In the genomic region with DNA sequence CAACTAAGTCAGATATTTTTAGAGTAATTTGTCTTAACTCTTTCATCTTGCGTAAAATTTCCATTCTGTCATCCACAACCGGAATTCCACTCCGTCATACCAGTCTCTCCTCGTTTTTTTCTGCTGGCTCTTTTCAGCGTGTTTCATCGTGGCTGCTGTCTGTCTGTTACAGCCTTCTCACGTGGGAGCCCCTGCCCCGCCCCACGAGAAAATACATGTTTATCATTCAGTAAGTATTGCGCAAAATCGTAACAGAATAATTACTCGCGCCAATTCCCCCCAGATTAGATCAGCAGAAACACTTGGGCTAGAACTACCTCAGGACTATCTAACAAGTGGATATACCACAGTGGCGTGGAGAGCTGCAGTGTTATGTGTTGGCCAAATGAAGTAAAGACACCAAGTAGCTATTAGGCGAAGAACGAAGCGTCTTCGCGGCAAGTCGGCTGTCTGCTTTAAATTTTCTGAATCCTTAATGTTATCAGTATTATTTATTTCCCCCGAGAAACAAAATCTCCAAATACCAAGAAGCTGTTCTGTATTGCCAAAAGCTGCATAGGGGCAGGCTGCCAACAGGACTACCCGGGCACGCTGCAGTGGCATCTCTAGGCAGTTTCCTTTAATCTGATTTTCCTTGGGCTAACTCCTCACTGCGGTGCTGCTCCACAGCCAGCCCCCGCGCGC, we compare ENCODE assay signal across 8 cellular contexts. TPM values are rescaled to one million over a fixed set of nuclear protein-coding genes. Genes with fewer than 3 reads are reported as not detected.
DNase-seq lines count a peak whose midpoint lies in the region; ATAC-seq and TF ChIP-seq lines count a peak whose summit lies in the region.

No MANE protein-coding gene starts in this region.

- no peaks in the 10 kb centered on the region for H3K27me3 ChIP-seq in CD8-positive, alpha-beta T cell (ENCODE audit: insufficient read depth, low read length)
- no peaks in the 10 kb centered on the region for H3K27me3 ChIP-seq in lung (ENCODE audit: control insufficient read depth, insufficient read depth)

- 3 to 4% methylated on average over 27 of the region's 27 CpGs for WGBS in lung, 2 donors

- H3K4me3 Mint-ChIP-seq in CD8-positive, alpha-beta T cell: peak overlapping the region; percentile 87
- H3K4me3 Mint-ChIP-seq in dendritic cell treated with granulocyte-macrophage colony-stimulating factor and Interleukin-4, amounts not matched to agents 40 ng/mL and 50 ng/mL, for 4 days: peak overlapping the region; percentile 84

- no peaks in the 10 kb centered on the region for H3K9me3 ChIP-seq in CD8-positive, alpha-beta T cell (ENCODE audit: low read length)
- no peaks in the 10 kb centered on the region for H3K9me3 ChIP-seq in lung (ENCODE audit: control insufficient read depth in 2 of 2, insufficient read depth in 1 of 2, low read length in 1 of 2)

- peak in 6 of 7 experiments; percentile 2 to 51 (median 29) for DNase-seq in CD8-positive, alpha-beta T cell
- peak; percentile 22 for DNase-seq in LoVo (ENCODE audit: low spot score)
- DNase-seq in lung (ENCODE audit: low spot score): peak; percentile 53
- DNase-seq in stimulated activated CD8-positive, alpha-beta memory T cell treated with anti-CD3 and anti-CD28 coated beads, Interleukin-12 subunit alpha, Interleukin-12 subunit beta, amount 100 ng/mL, for 1 hour (ENCODE audit: low read depth): peak; percentile 2
- no peak for DNase-seq in HuH-7.5 (ENCODE audit: low spot score)

- intact Hi-C loops in CD8-positive, alpha-beta T cell (cut with DNase I, micrococcal nuclease): loop anchor here (1.0 to 10.0 kb wide), 8 partner anchors 21 to 654 kb away; a partner anchor contains a TSS
- intact Hi-C loops in dendritic cell treated with granulocyte-macrophage colony-stimulating factor and Interleukin-4, amounts not matched to agents 40 ng/mL and 50 ng/mL, for 4 days (cut with micrococcal nuclease): loop anchor here (2.0 kb wide), 1 partner anchor 59 kb away; no protein-coding TSS in a partner anchor

- POLR2A ChIA-PET in CD8-positive, alpha-beta T cell (lab: Charles Lee): interaction anchor here (0.9 to 2.1 kb wide), 12 partner anchors 10 to 201 kb away, joined by 3 to 23 read pairs (median 4); a partner anchor contains a TSS

- H3K4me1 Mint-ChIP-seq in CD8-positive, alpha-beta T cell (ENCODE audit: low read depth): peaks cover 20% of the 10 kb centered on the region
- H3K4me1 Mint-ChIP-seq in dendritic cell treated with granulocyte-macrophage colony-stimulating factor and Interleukin-4, amounts not matched to agents 40 ng/mL and 50 ng/mL, for 4 days (ENCODE audit: low read depth): peaks cover 12% of the 10 kb centered on the region

- H3K4me1 ChIP-seq in CD8-positive, alpha-beta T cell (ENCODE audit: insufficient read depth, low read length): peaks cover 8% of the 10 kb centered on the region
- peaks cover 3 to 12% of the 10 kb centered on the region in 2 donors for H3K4me1 ChIP-seq in lung (ENCODE audit: control insufficient read depth in 2 of 2, insufficient read depth in 2 of 2, low read length in 2 of 2)

- no peak for TF ChIP-seq CTCF in CD8-positive, alpha-beta T cell (IDR thresholded peaks at IDR 0.05)
- no peak for TF ChIP-seq CTCF in lung (IDR thresholded peaks at IDR 0.05; ENCODE audit: control extremely low read depth, extremely low read depth)

- no peaks in the 10 kb centered on the region for H3K36me3 ChIP-seq in CD8-positive, alpha-beta T cell (ENCODE audit: insufficient read depth, low read length)
- no peaks in the 10 kb centered on the region for H3K36me3 ChIP-seq in lung (ENCODE audit: control insufficient read depth in 2 of 2, insufficient read depth in 2 of 2, low read length in 2 of 2)

- peak; percentile 5 for ATAC-seq in CD8-positive, alpha-beta T cell
- ATAC-seq in GM21447 (IDR thresholded peaks at IDR 0.05; ENCODE audit: unreplicated experiment) (peak; percentile 13), lung (ENCODE audit: insufficient read depth, low FRiP score) (peak; percentile 1)
- ATAC-seq in activated CD4-positive, CD25-positive, alpha-beta regulatory T cell treated with anti-CD3 and anti-CD28 coated beads, Interleukin-2, amount 50 U/mL, for 24 hours: peak; percentile 8 to 22

- H3K9me3 Mint-ChIP-seq in CD8-positive, alpha-beta T cell: no peaks in the 10 kb centered on the region
- no peaks in the 10 kb centered on the region for H3K9me3 Mint-ChIP-seq in dendritic cell treated with granulocyte-macrophage colony-stimulating factor and Interleukin-4, amounts not matched to agents 40 ng/mL and 50 ng/mL, for 4 days

- peak overlapping the region; percentile 46 for H3K27ac Mint-ChIP-seq in CD8-positive, alpha-beta T cell
- peak overlapping the region; percentile 82 for H3K27ac Mint-ChIP-seq in dendritic cell treated with granulocyte-macrophage colony-stimulating factor and Interleukin-4, amounts not matched to agents 40 ng/mL and 50 ng/mL, for 4 days

- CTCF ChIA-PET in CD8-positive, alpha-beta T cell (lab: Charles Lee): interaction anchor here (1.0 to 1.4 kb wide), 5 partner anchors 45 to 79 kb away, joined by 3 to 4 read pairs (median 3); a partner anchor contains a TSS

- peaks cover 4% of the 10 kb centered on the region for H3K36me3 Mint-ChIP-seq in CD8-positive, alpha-beta T cell
- no peaks in the 10 kb centered on the region for H3K36me3 Mint-ChIP-seq in dendritic cell treated with granulocyte-macrophage colony-stimulating factor and Interleukin-4, amounts not matched to agents 40 ng/mL and 50 ng/mL, for 4 days (ENCODE audit: low read depth)

- H3K27ac ChIP-seq in CD8-positive, alpha-beta T cell (ENCODE audit: low read depth, low read length): no peak overlapping the region
- H3K27ac ChIP-seq in lung (ENCODE audit: low read depth in 1 of 2, low read length in 1 of 2): peak overlapping the region; percentile 76 to 78

- peak overlapping the region; percentile 63 for H3K4me3 ChIP-seq in CD8-positive, alpha-beta T cell (ENCODE audit: low read depth, low read length)
- H3K4me3 ChIP-seq in lung: peak overlapping the region; percentile 53

- H3K27me3 Mint-ChIP-seq in CD8-positive, alpha-beta T cell (ENCODE audit: low read depth): no peaks in the 10 kb centered on the region
- H3K27me3 Mint-ChIP-seq in dendritic cell treated with granulocyte-macrophage colony-stimulating factor and Interleukin-4, amounts not matched to agents 40 ng/mL and 50 ng/mL, for 4 days: no peaks in the 10 kb centered on the region

RNA-seq across cellular contexts. Expression of a gene that starts 0.6 kb away (rescaled TPM):
- total RNA-seq in CD8-positive, alpha-beta T cell: 1 to 10 TPM; 7.1 to 9.8 TPM
- 10 to 100 TPM; 43.5 to 62.1 TPM for total RNA-seq in lung
- polyA plus RNA-seq in lung: 10 to 100 TPM in 1 of 2 donors, 1 to 10 TPM in 1; 6.8 to 12.3 TPM

Comparison
In these comparisons a context has a peak if more than half of its experiments do, and no peak if none do; other contexts are left out.
1. RNA of a gene that starts 0.6 kb away (total RNA-seq): 43.5 to 62.1 TPM in lung; 7.1 to 9.8 TPM in CD8-positive, alpha-beta T cell; every median in the first group is over 4 times any median in the second.
2. Peak in every context shown above with its lines, with median percentiles within 50 percentile points of each other: ATAC-seq.